1 cellular context compared by ENCODE assay signal in the genomic region with DNA sequence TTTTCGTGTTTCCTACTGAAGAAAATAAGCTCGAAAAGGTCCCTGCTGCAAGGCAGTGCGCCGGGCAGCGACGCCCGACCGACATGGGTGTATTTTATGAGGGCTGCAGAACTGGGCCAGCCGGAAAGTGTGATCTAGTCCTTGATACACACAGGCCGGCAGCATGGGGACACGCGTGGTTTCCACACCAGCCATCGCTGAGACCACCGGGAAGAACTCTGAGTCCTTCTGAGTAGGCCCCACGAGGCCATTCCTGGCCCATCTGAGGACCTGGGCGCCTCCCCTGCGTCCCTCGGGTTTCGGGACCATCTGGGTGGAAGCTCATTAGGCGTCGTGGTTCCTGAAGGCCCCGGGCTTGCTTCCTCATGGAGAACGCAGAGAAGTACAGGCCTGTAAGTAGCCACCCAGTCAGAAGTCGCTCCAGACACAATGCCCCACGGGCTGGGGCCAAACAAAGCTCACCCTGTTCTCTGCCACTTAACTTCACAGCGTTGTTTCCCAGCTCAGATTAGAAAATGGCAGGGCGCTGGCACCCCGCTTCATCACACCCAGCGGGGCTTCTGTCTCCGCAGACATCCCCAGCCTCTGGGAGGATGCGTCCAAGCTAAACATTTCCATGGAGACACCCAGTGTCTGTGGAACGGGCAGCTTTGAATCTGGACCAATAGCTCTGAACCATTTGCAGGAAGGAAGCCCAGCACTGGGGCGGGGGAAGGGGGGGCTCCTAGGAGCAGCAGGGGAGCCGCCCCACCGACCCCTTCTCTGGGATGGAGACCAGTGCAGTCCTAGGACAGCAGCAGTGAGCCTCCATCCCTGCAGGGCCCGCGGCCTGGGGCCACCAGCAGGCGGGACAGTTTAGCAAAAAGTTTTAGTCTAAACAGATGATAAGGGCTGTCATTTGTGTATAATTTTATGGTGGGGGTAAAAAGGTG.
A peak's percentile ranks its signal among the peaks of the same experiment; 100 is the strongest.
TF ChIP-seq lines count a peak whose summit lies in the region.

No MANE protein-coding gene starts in this region.

TF ChIP-seq in H1, 55 proteins besides CTCF, POLR2A, EP300 and RAD21 (continued from another document):
- TF ChIP-seq, protein P1, sequence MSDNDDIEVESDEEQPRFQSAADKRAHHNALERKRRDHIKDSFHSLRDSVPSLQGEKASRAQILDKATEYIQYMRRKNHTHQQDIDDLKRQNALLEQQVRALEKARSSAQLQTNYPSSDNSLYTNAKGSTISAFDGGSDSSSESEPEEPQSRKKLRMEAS (IDR thresholded peaks at IDR 0.05) = no peak
- TF ChIP-seq POU5F1 (IDR thresholded peaks at IDR 0.05; ENCODE audit: low read depth, low read length) (no peak), RFX5 (IDR thresholded peaks at IDR 0.05; ENCODE audit: borderline replicate concordance, low read depth, low read length) (no peak), SRF (IDR thresholded peaks at IDR 0.05; ENCODE audit: low read depth, low read length) (no peak), HDAC2 (IDR thresholded peaks at IDR 0.05; ENCODE audit: borderline replicate concordance in 1 of 2, low read depth in 2 of 2, low read length in 2 of 2) (no peak), BRCA1 (IDR thresholded peaks at IDR 0.05; ENCODE audit: low read depth, low read length) (no peak), PHF8 (conservative IDR thresholded peaks at IDR 0.05; ENCODE audit: low read depth, low read length) (no peak), EZH2 (IDR thresholded peaks at IDR 0.05; ENCODE audit: low read depth, low read length, severe bottlenecking) (peak; percentile 50), POLR2AphosphoS5 (IDR thresholded peaks at IDR 0.05; ENCODE audit: low read depth, low read length) (no peak), BCL11A (IDR thresholded peaks at IDR 0.05; ENCODE audit: low read depth in 2 of 2, low read length in 2 of 2) (no peak), SIX5 (IDR thresholded peaks at IDR 0.05; ENCODE audit: low read depth, low read length) (no peak), SIRT6 (IDR thresholded peaks at IDR 0.05; ENCODE audit: low read length) (no peak), EGR1 (IDR thresholded peaks at IDR 0.05; ENCODE audit: borderline replicate concordance, low read depth, low read length) (no peak), SP4 (IDR thresholded peaks at IDR 0.05; ENCODE audit: low read length) (no peak), ASH2L (IDR thresholded peaks at IDR 0.05; ENCODE audit: low read length) (no peak), FOSL1 (IDR thresholded peaks at IDR 0.05; ENCODE audit: insufficient read depth, low read depth, low read length) (no peak), SP1 (IDR thresholded peaks at IDR 0.05; ENCODE audit: low read depth, low read length) (no peak), SP2 (IDR thresholded peaks at IDR 0.05; ENCODE audit: low read length) (no peak), JUND (IDR thresholded peaks at IDR 0.05; ENCODE audit: low read length) (no peak), CEBPB (IDR thresholded peaks at IDR 0.05; ENCODE audit: low read depth, low read length) (no peak), SUZ12 (IDR thresholded peaks at IDR 0.05; ENCODE audit: low read length) (peak; percentile 60; the same call in 1 of the 2 replicates), MAFK (IDR thresholded peaks at IDR 0.05; ENCODE audit: low read depth, low read length) (no peak)
- TF ChIP-seq, protein P2, sequence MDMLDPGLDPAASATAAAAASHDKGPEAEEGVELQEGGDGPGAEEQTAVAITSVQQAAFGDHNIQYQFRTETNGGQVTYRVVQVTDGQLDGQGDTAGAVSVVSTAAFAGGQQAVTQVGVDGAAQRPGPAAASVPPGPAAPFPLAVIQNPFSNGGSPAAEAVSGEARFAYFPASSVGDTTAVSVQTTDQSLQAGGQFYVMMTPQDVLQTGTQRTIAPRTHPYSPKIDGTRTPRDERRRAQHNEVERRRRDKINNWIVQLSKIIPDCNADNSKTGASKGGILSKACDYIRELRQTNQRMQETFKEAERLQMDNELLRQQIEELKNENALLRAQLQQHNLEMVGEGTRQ (IDR thresholded peaks at IDR 0.05; ENCODE audit: low read length) = no peak
- TF ChIP-seq, protein P3, sequence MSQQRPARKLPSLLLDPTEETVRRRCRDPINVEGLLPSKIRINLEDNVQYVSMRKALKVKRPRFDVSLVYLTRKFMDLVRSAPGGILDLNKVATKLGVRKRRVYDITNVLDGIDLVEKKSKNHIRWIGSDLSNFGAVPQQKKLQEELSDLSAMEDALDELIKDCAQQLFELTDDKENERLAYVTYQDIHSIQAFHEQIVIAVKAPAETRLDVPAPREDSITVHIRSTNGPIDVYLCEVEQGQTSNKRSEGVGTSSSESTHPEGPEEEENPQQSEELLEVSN (IDR thresholded peaks at IDR 0.05) = no peak
